ENCODE assay signal across 1 cellular context in the genomic region with DNA sequence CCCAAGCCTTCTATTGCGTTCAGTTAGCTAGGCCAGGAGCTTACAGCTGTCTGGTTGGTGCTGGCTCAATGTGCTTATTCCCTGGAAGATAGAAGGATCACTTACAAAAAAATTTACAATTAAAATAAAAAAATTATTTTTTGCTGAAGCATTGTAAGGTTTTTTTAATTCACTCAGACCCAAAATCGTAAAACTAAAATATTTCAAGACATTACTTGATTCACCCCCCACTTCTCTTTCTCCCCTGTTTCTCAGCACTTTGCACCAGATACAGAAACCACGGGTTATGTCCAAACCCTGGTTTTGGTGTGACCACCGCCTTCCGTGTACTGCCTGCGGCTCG.
TF ChIP-seq lines count a peak whose summit lies in the region.

No MANE protein-coding gene starts in this region.

TF ChIP-seq in H1, 55 proteins besides CTCF, POLR2A, EP300 and RAD21 (continued from another document):
- no peak for TF ChIP-seq CBX5 (IDR thresholded peaks at IDR 0.05; ENCODE audit: low read depth, low read length)
- TF ChIP-seq, protein P1, sequence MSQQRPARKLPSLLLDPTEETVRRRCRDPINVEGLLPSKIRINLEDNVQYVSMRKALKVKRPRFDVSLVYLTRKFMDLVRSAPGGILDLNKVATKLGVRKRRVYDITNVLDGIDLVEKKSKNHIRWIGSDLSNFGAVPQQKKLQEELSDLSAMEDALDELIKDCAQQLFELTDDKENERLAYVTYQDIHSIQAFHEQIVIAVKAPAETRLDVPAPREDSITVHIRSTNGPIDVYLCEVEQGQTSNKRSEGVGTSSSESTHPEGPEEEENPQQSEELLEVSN (IDR thresholded peaks at IDR 0.05): no peak
- no peak for TF ChIP-seq BCL11A (IDR thresholded peaks at IDR 0.05; ENCODE audit: low read depth in 2 of 2, low read length in 2 of 2)
- no peak for TF ChIP-seq BRCA1 (IDR thresholded peaks at IDR 0.05; ENCODE audit: low read depth, low read length)
- TF ChIP-seq TAF1 (IDR thresholded peaks at IDR 0.05; ENCODE audit: low read depth, low read length): no peak
- TF ChIP-seq FOSL1 (IDR thresholded peaks at IDR 0.05; ENCODE audit: insufficient read depth, low read depth, low read length): no peak
- TF ChIP-seq SUZ12 (IDR thresholded peaks at IDR 0.05; ENCODE audit: low read length): no peak
- TF ChIP-seq, protein P2, sequence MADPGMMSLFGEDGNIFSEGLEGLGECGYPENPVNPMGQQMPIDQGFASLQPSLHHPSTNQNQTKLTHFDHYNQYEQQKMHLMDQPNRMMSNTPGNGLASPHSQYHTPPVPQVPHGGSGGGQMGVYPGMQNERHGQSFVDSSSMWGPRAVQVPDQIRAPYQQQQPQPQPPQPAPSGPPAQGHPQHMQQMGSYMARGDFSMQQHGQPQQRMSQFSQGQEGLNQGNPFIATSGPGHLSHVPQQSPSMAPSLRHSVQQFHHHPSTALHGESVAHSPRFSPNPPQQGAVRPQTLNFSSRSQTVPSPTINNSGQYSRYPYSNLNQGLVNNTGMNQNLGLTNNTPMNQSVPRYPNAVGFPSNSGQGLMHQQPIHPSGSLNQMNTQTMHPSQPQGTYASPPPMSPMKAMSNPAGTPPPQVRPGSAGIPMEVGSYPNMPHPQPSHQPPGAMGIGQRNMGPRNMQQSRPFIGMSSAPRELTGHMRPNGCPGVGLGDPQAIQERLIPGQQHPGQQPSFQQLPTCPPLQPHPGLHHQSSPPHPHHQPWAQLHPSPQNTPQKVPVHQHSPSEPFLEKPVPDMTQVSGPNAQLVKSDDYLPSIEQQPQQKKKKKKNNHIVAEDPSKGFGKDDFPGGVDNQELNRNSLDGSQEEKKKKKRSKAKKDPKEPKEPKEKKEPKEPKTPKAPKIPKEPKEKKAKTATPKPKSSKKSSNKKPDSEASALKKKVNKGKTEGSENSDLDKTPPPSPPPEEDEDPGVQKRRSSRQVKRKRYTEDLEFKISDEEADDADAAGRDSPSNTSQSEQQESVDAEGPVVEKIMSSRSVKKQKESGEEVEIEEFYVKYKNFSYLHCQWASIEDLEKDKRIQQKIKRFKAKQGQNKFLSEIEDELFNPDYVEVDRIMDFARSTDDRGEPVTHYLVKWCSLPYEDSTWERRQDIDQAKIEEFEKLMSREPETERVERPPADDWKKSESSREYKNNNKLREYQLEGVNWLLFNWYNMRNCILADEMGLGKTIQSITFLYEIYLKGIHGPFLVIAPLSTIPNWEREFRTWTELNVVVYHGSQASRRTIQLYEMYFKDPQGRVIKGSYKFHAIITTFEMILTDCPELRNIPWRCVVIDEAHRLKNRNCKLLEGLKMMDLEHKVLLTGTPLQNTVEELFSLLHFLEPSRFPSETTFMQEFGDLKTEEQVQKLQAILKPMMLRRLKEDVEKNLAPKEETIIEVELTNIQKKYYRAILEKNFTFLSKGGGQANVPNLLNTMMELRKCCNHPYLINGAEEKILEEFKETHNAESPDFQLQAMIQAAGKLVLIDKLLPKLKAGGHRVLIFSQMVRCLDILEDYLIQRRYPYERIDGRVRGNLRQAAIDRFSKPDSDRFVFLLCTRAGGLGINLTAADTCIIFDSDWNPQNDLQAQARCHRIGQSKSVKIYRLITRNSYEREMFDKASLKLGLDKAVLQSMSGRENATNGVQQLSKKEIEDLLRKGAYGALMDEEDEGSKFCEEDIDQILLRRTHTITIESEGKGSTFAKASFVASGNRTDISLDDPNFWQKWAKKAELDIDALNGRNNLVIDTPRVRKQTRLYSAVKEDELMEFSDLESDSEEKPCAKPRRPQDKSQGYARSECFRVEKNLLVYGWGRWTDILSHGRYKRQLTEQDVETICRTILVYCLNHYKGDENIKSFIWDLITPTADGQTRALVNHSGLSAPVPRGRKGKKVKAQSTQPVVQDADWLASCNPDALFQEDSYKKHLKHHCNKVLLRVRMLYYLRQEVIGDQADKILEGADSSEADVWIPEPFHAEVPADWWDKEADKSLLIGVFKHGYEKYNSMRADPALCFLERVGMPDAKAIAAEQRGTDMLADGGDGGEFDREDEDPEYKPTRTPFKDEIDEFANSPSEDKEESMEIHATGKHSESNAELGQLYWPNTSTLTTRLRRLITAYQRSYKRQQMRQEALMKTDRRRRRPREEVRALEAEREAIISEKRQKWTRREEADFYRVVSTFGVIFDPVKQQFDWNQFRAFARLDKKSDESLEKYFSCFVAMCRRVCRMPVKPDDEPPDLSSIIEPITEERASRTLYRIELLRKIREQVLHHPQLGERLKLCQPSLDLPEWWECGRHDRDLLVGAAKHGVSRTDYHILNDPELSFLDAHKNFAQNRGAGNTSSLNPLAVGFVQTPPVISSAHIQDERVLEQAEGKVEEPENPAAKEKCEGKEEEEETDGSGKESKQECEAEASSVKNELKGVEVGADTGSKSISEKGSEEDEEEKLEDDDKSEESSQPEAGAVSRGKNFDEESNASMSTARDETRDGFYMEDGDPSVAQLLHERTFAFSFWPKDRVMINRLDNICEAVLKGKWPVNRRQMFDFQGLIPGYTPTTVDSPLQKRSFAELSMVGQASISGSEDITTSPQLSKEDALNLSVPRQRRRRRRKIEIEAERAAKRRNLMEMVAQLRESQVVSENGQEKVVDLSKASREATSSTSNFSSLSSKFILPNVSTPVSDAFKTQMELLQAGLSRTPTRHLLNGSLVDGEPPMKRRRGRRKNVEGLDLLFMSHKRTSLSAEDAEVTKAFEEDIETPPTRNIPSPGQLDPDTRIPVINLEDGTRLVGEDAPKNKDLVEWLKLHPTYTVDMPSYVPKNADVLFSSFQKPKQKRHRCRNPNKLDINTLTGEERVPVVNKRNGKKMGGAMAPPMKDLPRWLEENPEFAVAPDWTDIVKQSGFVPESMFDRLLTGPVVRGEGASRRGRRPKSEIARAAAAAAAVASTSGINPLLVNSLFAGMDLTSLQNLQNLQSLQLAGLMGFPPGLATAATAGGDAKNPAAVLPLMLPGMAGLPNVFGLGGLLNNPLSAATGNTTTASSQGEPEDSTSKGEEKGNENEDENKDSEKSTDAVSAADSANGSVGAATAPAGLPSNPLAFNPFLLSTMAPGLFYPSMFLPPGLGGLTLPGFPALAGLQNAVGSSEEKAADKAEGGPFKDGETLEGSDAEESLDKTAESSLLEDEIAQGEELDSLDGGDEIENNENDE (IDR thresholded peaks at IDR 0.05; ENCODE audit: insufficient replicate concordance, low read length): no peak
- no peak for TF ChIP-seq TEAD4 (IDR thresholded peaks at IDR 0.05; ENCODE audit: low read depth, low read length)
- TF ChIP-seq HDAC6 (IDR thresholded peaks at IDR 0.05; ENCODE audit: low read depth, low read length): no peak
- TF ChIP-seq RXRA (IDR thresholded peaks at IDR 0.05; ENCODE audit: insufficient read depth, low read depth, low read length): no peak
- TF ChIP-seq HDAC2 (IDR thresholded peaks at IDR 0.05; ENCODE audit: borderline replicate concordance in 1 of 2, low read depth in 2 of 2, low read length in 2 of 2): no peak
- TF ChIP-seq SIX5 (IDR thresholded peaks at IDR 0.05; ENCODE audit: low read depth, low read length): no peak
- TF ChIP-seq TBP (IDR thresholded peaks at IDR 0.05; ENCODE audit: low read depth, low read length): no peak
- TF ChIP-seq, protein P3, sequence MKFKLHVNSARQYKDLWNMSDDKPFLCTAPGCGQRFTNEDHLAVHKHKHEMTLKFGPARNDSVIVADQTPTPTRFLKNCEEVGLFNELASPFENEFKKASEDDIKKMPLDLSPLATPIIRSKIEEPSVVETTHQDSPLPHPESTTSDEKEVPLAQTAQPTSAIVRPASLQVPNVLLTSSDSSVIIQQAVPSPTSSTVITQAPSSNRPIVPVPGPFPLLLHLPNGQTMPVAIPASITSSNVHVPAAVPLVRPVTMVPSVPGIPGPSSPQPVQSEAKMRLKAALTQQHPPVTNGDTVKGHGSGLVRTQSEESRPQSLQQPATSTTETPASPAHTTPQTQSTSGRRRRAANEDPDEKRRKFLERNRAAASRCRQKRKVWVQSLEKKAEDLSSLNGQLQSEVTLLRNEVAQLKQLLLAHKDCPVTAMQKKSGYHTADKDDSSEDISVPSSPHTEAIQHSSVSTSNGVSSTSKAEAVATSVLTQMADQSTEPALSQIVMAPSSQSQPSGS (IDR thresholded peaks at IDR 0.05; ENCODE audit: low read length): no peak
- TF ChIP-seq CTBP2 (IDR thresholded peaks at IDR 0.05; ENCODE audit: borderline replicate concordance, insufficient read depth, insufficient read length, low read length): no peak
- no peak for TF ChIP-seq JUN (IDR thresholded peaks at IDR 0.05; ENCODE audit: low read depth, low read length)
- TF ChIP-seq POLR2AphosphoS5 (IDR thresholded peaks at IDR 0.05; ENCODE audit: low read depth, low read length): no peak
